In genomic region chr21:33831962-33832659, GRCh38 we compare ENCODE assay signal across 1 cellular context.
TF ChIP-seq lines count a peak whose summit lies in the region.

No MANE protein-coding gene starts in this region.

TF ChIP-seq in WTC11, 78 proteins besides CTCF, POLR2A, EP300 and RAD21 (continued from another document):
- TF ChIP-seq PREB (CRISPR knock-in tag; IDR thresholded peaks at IDR 0.05; ENCODE audit: borderline replicate concordance) (no peak), OVOL2 (CRISPR knock-in tag; IDR thresholded peaks at IDR 0.05; ENCODE audit: borderline replicate concordance) (no peak), NFATC4 (CRISPR knock-in tag; IDR thresholded peaks at IDR 0.05) (no peak), KAT7 (CRISPR knock-in tag; IDR thresholded peaks at IDR 0.05; ENCODE audit: borderline replicate concordance) (no peak), ZNF121 (CRISPR knock-in tag; IDR thresholded peaks at IDR 0.05) (no peak), MLX (CRISPR knock-in tag; IDR thresholded peaks at IDR 0.05) (no peak), ZNF423 (CRISPR knock-in tag; IDR thresholded peaks at IDR 0.05) (no peak), CDX4 (CRISPR knock-in tag; IDR thresholded peaks at IDR 0.05; ENCODE audit: borderline replicate concordance) (no peak)
